In the genomic region with DNA sequence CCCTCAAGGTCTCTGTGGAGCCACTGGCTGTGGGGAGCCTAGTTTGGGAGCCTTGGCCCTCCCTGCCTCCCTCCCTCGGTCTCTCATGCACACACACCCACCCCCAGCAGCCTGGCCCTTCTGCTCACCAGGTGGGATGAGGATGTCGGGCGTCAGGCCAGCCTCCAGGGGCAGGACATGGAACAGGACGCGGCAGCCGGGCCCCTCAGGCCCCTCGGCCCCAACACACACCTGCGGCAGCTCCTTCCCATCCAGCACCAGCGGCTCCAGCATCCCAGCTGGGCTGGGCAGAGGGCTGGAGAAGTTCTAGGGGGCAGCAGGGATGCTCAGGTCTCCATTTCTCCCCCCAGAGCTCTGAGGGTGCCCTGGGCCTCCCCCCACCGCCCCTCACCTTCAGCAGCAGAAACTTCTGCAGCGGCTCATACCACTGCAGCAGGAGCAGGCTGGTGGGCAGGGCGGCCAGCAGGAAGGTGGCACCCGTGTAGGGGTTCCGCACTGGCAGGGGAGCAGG, we compare ENCODE assay signal across 1 cellular context.
TF ChIP-seq lines count a peak whose summit lies in the region.

No MANE protein-coding gene starts in this region.

TF ChIP-seq in HEK293, 187 proteins besides CTCF, POLR2A, EP300 and RAD21:
- TF ChIP-seq GLIS1 (tag by site-specific recombination; IDR thresholded peaks at IDR 0.05) (peak; percentile 65), ZFP41 (tag by site-specific recombination; IDR thresholded peaks at IDR 0.05; ENCODE audit: borderline replicate concordance) (no peak)
